ENCODE assay signal across 13 cellular contexts in genomic region chr6:44580901-44581300, GRCh38.
DNase-seq lines count a peak whose midpoint lies in the region; TF ChIP-seq lines count a peak whose summit lies in the region.
"Had no signal": no experiment of that assay in that cellular context is flagged by ENCODE, and none has a peak within 500 bp of the region (broad histone marks: within the 10 kb centered on the region; RNA-seq: fewer than 3 reads in every experiment).

No MANE protein-coding gene starts in this region.

- peaks cover 0 to 5% of the 10 kb centered on the region in 2 experiments; a peak in 1 of 4 replicates for H3K4me1 ChIP-seq in SK-N-SH (ENCODE audit: control insufficient read depth in 1 of 2, insufficient read depth in 2 of 2, low read depth in 1 of 2, low read length in 1 of 2)
- no peaks in the 10 kb centered on the region for H3K4me1 ChIP-seq in smooth muscle cell (ENCODE audit: low read depth)
- no peaks in the 10 kb centered on the region for H3K4me1 ChIP-seq in effector memory CD4-positive, alpha-beta T cell (ENCODE audit: control insufficient read depth, insufficient read depth, low read length, poor library complexity, severe bottlenecking)
- H3K4me1 ChIP-seq: ascending aorta, foreskin keratinocyte had no signal

- H3K9me3 ChIP-seq in SK-N-SH (no peaks in the 10 kb centered on the region), smooth muscle cell (replicated peaks; ENCODE audit: low read depth) (no peaks in the 10 kb centered on the region)
- H3K9me3 ChIP-seq in effector memory CD4-positive, alpha-beta T cell (ENCODE audit: control insufficient read depth, low read length) = no peaks in the 10 kb centered on the region

- no peak for TF ChIP-seq EP300 in SK-N-SH (IDR thresholded peaks at IDR 0.05; ENCODE audit: borderline replicate concordance in 1 of 2, low read depth in 1 of 2, low read length in 1 of 2)

- TF ChIP-seq RAD21 in SK-N-SH (IDR thresholded peaks at IDR 0.05; ENCODE audit: low read length) = no peak

- H2AFZ ChIP-seq in SK-N-SH (ENCODE audit: low read depth) (no peak overlapping the region), smooth muscle cell (ENCODE audit: low read depth) (no peak overlapping the region)

- H3K4me3 ChIP-seq in SK-N-SH (ENCODE audit: low read depth in 2 of 2, low read length in 1 of 2) = no peak overlapping the region
- H3K4me3 ChIP-seq in smooth muscle cell = no peak overlapping the region
- no peak overlapping the region for H3K4me3 ChIP-seq in effector memory CD4-positive, alpha-beta T cell (ENCODE audit: insufficient read depth, low read depth, low read length, poor library complexity, severe bottlenecking)
- H3K4me3 ChIP-seq: ascending aorta had no signal

- POLR2A ChIA-PET in SK-N-SH (lab: Yijun Ruan, JAX) = no interaction called here

- DNase-seq in GM03348 (ENCODE audit: low spot score) (peak; percentile 63), SK-N-SH (no peak), fibroblast of peridontal ligament (ENCODE audit: extremely low read depth) (peak; percentile 14), smooth muscle cell (lab: John Stamatoyannopoulos, UW; ENCODE audit: unreplicated experiment) (no peak), globus pallidus (ENCODE audit: low spot score) (no peak)
- no peak for DNase-seq in effector memory CD4-positive, alpha-beta T cell
- DNase-seq in activated CD4-positive, CD25-positive, alpha-beta regulatory T cell treated with anti-CD3 and anti-CD28 coated beads, Interleukin-2, amount 50 U/mL, for 72 hours = no peak
- DNase-seq: activated CD8-positive, alpha-beta T cell treated with anti-CD3 and anti-CD28 coated beads, Interleukin-2, amount 10 ng/mL, durations not matched to agents 7 days and 5 days; CD4-positive, alpha-beta memory T cell; KG1; stimulated activated naive CD4-positive, alpha-beta T cell treated with Interleukin-2 at 50 U/mL for 16 hours had no signal

- H3K27ac ChIP-seq in SK-N-SH (ENCODE audit: low read depth in 2 of 2, low read length in 1 of 2) (peak overlapping the region in 1 of 2 experiments; percentile 44; a peak in 2 of 4 replicates), smooth muscle cell (ENCODE audit: low read depth) (peak overlapping the region; percentile 50)
- H3K27ac ChIP-seq in effector memory CD4-positive, alpha-beta T cell (ENCODE audit: insufficient read depth, low read length, poor library complexity, severe bottlenecking) = no peak overlapping the region
- H3K27ac ChIP-seq: ascending aorta, foreskin keratinocyte had no signal

- H3F3A ChIP-seq in SK-N-SH (replicated peaks; ENCODE audit: insufficient read depth) (peaks cover 8% of the 10 kb centered on the region), smooth muscle cell (ENCODE audit: low read depth) (no peaks in the 10 kb centered on the region)

- WGBS in SK-N-SH (ENCODE audit: low lambda C conversion rate) = 44% methylated on average over 5 of the region's 5 CpGs
- 40% methylated on average over 5 of the region's 5 CpGs for WGBS in smooth muscle cell (ENCODE audit: low lambda C conversion rate)

- H3K36me3 ChIP-seq in SK-N-SH (replicated peaks in 1 of 2; ENCODE audit: control insufficient read depth in 1 of 2, insufficient read depth in 2 of 2, low read length in 1 of 2) (no peaks in the 10 kb centered on the region), smooth muscle cell (ENCODE audit: low read depth) (no peaks in the 10 kb centered on the region)
- no peaks in the 10 kb centered on the region for H3K36me3 ChIP-seq in effector memory CD4-positive, alpha-beta T cell (ENCODE audit: control insufficient read depth, insufficient read depth, low read length)
- H3K36me3 ChIP-seq: ascending aorta had no signal

- CTCF ChIA-PET in SK-N-SH (lab: Yijun Ruan, JAX) = interaction anchor here (1.0 to 1.5 kb wide), 2 partner anchors 11 to 106 kb away, joined by 3 to 4 read pairs; no protein-coding TSS in a partner anchor

- H3K9me2 ChIP-seq in SK-N-SH = no peaks in the 10 kb centered on the region

- peak overlapping the region; percentile 43 for H3K4me2 ChIP-seq in SK-N-SH
- peak overlapping the region; percentile 51 for H3K4me2 ChIP-seq in smooth muscle cell

- no peaks in the 10 kb centered on the region for H4K20me1 ChIP-seq in SK-N-SH (ENCODE audit: insufficient read depth)
- H4K20me1 ChIP-seq in smooth muscle cell (ENCODE audit: low read depth) = no peaks in the 10 kb centered on the region

- H3K9ac ChIP-seq in SK-N-SH = no peak overlapping the region
- H3K9ac ChIP-seq in smooth muscle cell (ENCODE audit: low read depth) = no peak overlapping the region

- H3K27me3 ChIP-seq in SK-N-SH (ENCODE audit: insufficient read depth) (no peaks in the 10 kb centered on the region), smooth muscle cell (ENCODE audit: low read depth) (peaks cover 3% of the 10 kb centered on the region)
- no peaks in the 10 kb centered on the region for H3K27me3 ChIP-seq in effector memory CD4-positive, alpha-beta T cell (replicated peaks; ENCODE audit: control insufficient read depth, insufficient read depth, low read length, poor library complexity, severe bottlenecking)
- H3K27me3 ChIP-seq: ascending aorta, foreskin keratinocyte had no signal

- TF ChIP-seq CTCF in SK-N-SH (IDR thresholded peaks at IDR 0.05) (no peak), smooth muscle cell (IDR thresholded peaks at IDR 0.05; ENCODE audit: borderline replicate concordance, insufficient read depth, poor library complexity, severe bottlenecking) (no peak)

- H3K79me2 ChIP-seq in SK-N-SH (ENCODE audit: insufficient read depth) (no peaks in the 10 kb centered on the region), smooth muscle cell (ENCODE audit: low read depth) (no peaks in the 10 kb centered on the region)

TF ChIP-seq in SK-N-SH, 30 proteins besides CTCF, POLR2A, EP300 and RAD21:
- no peak for TF ChIP-seq GATA2 (CRISPR knock-in tag; IDR thresholded peaks at IDR 0.05)
- 0 out of 2 replicates have a peak, but pooled peaks have one; percentile 21 for TF ChIP-seq JUND (IDR thresholded peaks at IDR 0.05)
- peak; percentile 72; the same call in 1 of the 2 replicates for TF ChIP-seq RFX5 (IDR thresholded peaks at IDR 0.05; ENCODE audit: low read length)
- TF ChIP-seq SMC3 (IDR thresholded peaks at IDR 0.05; ENCODE audit: low read depth, low read length) = no peak
TF ChIP-seq in SK-N-SH: peak in this region for 2.

Comparison
In these comparisons a context has a peak if more than half of its experiments do, and no peak if none do; other contexts are left out.
1. DNase-seq: peak in GM03348 (single experiment) and fibroblast of peridontal ligament (single experiment); none in SK-N-SH (single experiment), smooth muscle cell (single experiment), effector memory CD4-positive, alpha-beta T cell (0 of 3), globus pallidus (single experiment) and activated CD4-positive, CD25-positive, alpha-beta regulatory T cell treated with anti-CD3 and anti-CD28 coated beads, Interleukin-2, amount 50 U/mL, for 72 hours (single experiment).